Comparison of ENCODE assay signal across 20 cellular contexts in genomic region chrX:47321978-47322377, GRCh38. TPM values are rescaled to one million over a fixed set of nuclear protein-coding genes. Genes with fewer than 3 reads are reported as not detected.
DNase-seq lines count a peak whose midpoint lies in the region; ATAC-seq lines count a peak whose summit lies in the region.
"Had no signal": no experiment of that assay in that cellular context is flagged by ENCODE, and none has a peak within 500 bp of the region (broad histone marks: within the 10 kb centered on the region; RNA-seq: fewer than 3 reads in every experiment).

No MANE protein-coding gene starts in this region.

- no peak overlapping the region for H2BK5ac ChIP-seq in trophoblast cell (ENCODE audit: low read depth, low read length, poor library complexity)

- DNase-seq in ecto neural progenitor cell (ENCODE audit: low spot score): peak; percentile 64
- peak; percentile 22 for DNase-seq in left kidney (ENCODE audit: low read depth, low spot score)
- no peak for DNase-seq in trophoblast cell
- DNase-seq in SW480 (ENCODE audit: low spot score): no peak
- DNase-seq in cardiac septum (ENCODE audit: low spot score): no peak
- no peak for DNase-seq in activated gamma-delta T cell treated with Interleukin-2 at 50 U/mL for 16 hours
- DNase-seq: activated CD4-positive, alpha-beta T cell treated with anti-CD3 and anti-CD28 coated beads, Interleukin-2, amount 50 U/mL, for 48 hours; activated naive CD4-positive, alpha-beta T cell treated with Interleukin-2 at 50 U/mL for 16 hours; activated T-cell treated with anti-CD3 and anti-CD28 coated beads for 4 hours; Caco-2; effector CD8-positive, alpha-beta T cell; Kasumi-1; NCI-H1092; NCI-H526 treated with DMSO at 0.1 percent for 48 hours; SHP77 treated with DMSO at 0.1 percent for 48 hours; stimulated activated naive CD4-positive, alpha-beta T cell had no signal

- no peak overlapping the region for H4K91ac ChIP-seq in trophoblast cell (ENCODE audit: low read depth, low read length)

- H3K36me3 ChIP-seq in HUES64 (ENCODE audit: insufficient read depth, low read length): no peaks in the 10 kb centered on the region
- H3K36me3 ChIP-seq in trophoblast cell (ENCODE audit: control insufficient read depth in 1 of 2, insufficient read depth in 2 of 2, low read length in 2 of 2): no peaks in the 10 kb centered on the region
- H3K36me3 ChIP-seq: right lobe of liver, tibial artery had no signal

- no peak overlapping the region for H3K4ac ChIP-seq in trophoblast cell (ENCODE audit: low read depth, low read length)

- H3K4me1 ChIP-seq in HUES64 (ENCODE audit: insufficient read depth, low read length): peaks cover 11% of the 10 kb centered on the region
- peaks cover 0 to 5% of the 10 kb centered on the region in 2 experiments for H3K4me1 ChIP-seq in trophoblast cell (ENCODE audit: control insufficient read depth in 1 of 2, insufficient read depth in 2 of 2, low read length in 2 of 2)
- H3K4me1 ChIP-seq: Caco-2, right lobe of liver, tibial artery had no signal

- H2BK120ac ChIP-seq in trophoblast cell (ENCODE audit: insufficient read depth, low read length, poor library complexity): no peak overlapping the region

- H2AFZ ChIP-seq in trophoblast cell (ENCODE audit: insufficient read depth, low read length, poor library complexity): peak overlapping the region; percentile 43

- 6% methylated on average over 13 of the region's 16 CpGs for WGBS in HUES64
- no CpG with 5 or more reads among the region's 16 CpGs for WGBS in trophoblast cell (ENCODE audit: extremely low coverage, insufficient coverage, insufficient read length)

- H3K9ac ChIP-seq in HUES64 (ENCODE audit: low read depth, low read length): peak overlapping the region; percentile 75
- H3K9ac ChIP-seq in trophoblast cell (ENCODE audit: low read length): no peak overlapping the region

- no peak overlapping the region for H3K18ac ChIP-seq in trophoblast cell (ENCODE audit: low read length)

- no peaks in the 10 kb centered on the region for H3K79me1 ChIP-seq in trophoblast cell (ENCODE audit: low read length)

- no peak overlapping the region for H3K14ac ChIP-seq in trophoblast cell (ENCODE audit: low read length)

- peak overlapping the region; percentile 86 for H4K8ac ChIP-seq in trophoblast cell (ENCODE audit: low read depth, low read length)

- H3K4me2 ChIP-seq in trophoblast cell (ENCODE audit: low read length): no peak overlapping the region

- no peak overlapping the region for H2AK5ac ChIP-seq in trophoblast cell (ENCODE audit: low read length)

- H3K9me3 ChIP-seq in HUES64 (ENCODE audit: insufficient read depth, low read depth, low read length) (no peaks in the 10 kb centered on the region), trophoblast cell (ENCODE audit: insufficient read depth, low read depth, low read length) (no peaks in the 10 kb centered on the region)
- H3K9me3 ChIP-seq: Caco-2, right lobe of liver, tibial artery had no signal

- ATAC-seq in GM19467 (IDR thresholded peaks at IDR 0.05; ENCODE audit: unreplicated experiment): no peak

- H3K27ac ChIP-seq in HUES64 (ENCODE audit: low read depth, low read length) (peak overlapping the region; percentile 98), trophoblast cell (ENCODE audit: low read depth, low read length) (no peak overlapping the region)
- H3K27ac ChIP-seq: right lobe of liver, tibial artery had no signal

- peak overlapping the region; percentile 16 for H4K12ac ChIP-seq in trophoblast cell (ENCODE audit: low read depth, low read length)

- no peak overlapping the region for H2BK12ac ChIP-seq in trophoblast cell (ENCODE audit: low read length)

- H3K4me3 ChIP-seq in HUES64 (ENCODE audit: low read length) (peak overlapping the region; percentile 32), trophoblast cell (ENCODE audit: low read depth, low read length) (no peak overlapping the region)
- H3K4me3 ChIP-seq: right lobe of liver, tibial artery had no signal

- H3K27me3 ChIP-seq in HUES64 (ENCODE audit: insufficient read depth, low read length) (no peaks in the 10 kb centered on the region), trophoblast cell (ENCODE audit: insufficient read depth, low read length) (no peaks in the 10 kb centered on the region)
- H3K27me3 ChIP-seq: right lobe of liver, tibial artery had no signal

- no peaks in the 10 kb centered on the region for H3K79me2 ChIP-seq in trophoblast cell (ENCODE audit: control insufficient read depth, insufficient read depth, low read length, poor library complexity)

- no peak overlapping the region for H3K23ac ChIP-seq in trophoblast cell (ENCODE audit: low read length)

- intact Hi-C loops in cardiac septum (cut with DNase I): no loop called here

RNA-seq across cellular contexts. Expression of gene ZNF157, which starts 48.4 kb away (rescaled TPM):
- 0.50 TPM for polyA plus RNA-seq in HUES64 (2013, experiment 1 of 2)
- 0.76 TPM for polyA plus RNA-seq in HUES64 (2013, experiment 2 of 2)
- 0.07 and 0.11 TPM in 2 replicates for polyA plus RNA-seq in trophoblast cell (2013)
- 0.11 TPM for total RNA-seq in cardiac septum
- total RNA-seq: Caco-2, right lobe of liver had no signal

Comparison
In these comparisons a context has a peak if more than half of its experiments do, and no peak if none do; other contexts are left out.
1. DNase-seq: peak in ecto neural progenitor cell (single experiment) and left kidney (single experiment); none in trophoblast cell (0 of 2), SW480 (single experiment), cardiac septum (single experiment) and activated gamma-delta T cell treated with Interleukin-2 at 50 U/mL for 16 hours (single experiment).